ENCODE assay signal across 1 cellular context in the genomic region with DNA sequence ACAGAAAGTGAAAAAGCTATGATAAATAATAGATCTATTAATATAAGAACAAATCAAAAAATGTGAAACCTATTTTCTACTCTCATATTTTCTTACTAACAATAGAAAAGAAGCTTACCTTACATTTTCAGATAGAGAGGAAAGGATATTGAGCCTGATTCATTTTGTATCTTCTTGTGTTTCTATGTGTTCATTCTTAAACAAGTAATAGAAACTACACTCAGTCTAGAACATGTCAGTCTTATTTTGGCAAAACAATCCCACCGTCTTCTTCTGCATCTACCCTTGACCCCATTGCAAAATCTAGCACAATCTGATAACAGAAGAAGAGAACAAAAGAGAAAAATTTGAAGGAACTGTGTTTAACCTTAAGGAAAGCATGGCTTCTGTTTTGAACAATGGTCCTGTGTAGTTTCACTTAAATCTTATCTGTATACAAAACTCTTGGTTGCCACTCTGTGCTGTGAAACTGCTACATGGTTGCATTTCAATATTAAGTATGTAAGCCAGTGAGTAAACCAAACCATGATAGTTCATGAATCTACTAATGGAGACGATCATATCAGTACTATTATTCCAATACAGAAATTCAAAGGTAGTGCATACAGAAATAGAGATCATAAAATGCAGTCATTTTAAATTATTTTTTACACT.
TF ChIP-seq lines count a peak whose summit lies in the region.

No MANE protein-coding gene starts in this region.

TF ChIP-seq in HepG2, 621 proteins besides CTCF, POLR2A, EP300 and RAD21 (continued from another document):
- TF ChIP-seq, protein P1, sequence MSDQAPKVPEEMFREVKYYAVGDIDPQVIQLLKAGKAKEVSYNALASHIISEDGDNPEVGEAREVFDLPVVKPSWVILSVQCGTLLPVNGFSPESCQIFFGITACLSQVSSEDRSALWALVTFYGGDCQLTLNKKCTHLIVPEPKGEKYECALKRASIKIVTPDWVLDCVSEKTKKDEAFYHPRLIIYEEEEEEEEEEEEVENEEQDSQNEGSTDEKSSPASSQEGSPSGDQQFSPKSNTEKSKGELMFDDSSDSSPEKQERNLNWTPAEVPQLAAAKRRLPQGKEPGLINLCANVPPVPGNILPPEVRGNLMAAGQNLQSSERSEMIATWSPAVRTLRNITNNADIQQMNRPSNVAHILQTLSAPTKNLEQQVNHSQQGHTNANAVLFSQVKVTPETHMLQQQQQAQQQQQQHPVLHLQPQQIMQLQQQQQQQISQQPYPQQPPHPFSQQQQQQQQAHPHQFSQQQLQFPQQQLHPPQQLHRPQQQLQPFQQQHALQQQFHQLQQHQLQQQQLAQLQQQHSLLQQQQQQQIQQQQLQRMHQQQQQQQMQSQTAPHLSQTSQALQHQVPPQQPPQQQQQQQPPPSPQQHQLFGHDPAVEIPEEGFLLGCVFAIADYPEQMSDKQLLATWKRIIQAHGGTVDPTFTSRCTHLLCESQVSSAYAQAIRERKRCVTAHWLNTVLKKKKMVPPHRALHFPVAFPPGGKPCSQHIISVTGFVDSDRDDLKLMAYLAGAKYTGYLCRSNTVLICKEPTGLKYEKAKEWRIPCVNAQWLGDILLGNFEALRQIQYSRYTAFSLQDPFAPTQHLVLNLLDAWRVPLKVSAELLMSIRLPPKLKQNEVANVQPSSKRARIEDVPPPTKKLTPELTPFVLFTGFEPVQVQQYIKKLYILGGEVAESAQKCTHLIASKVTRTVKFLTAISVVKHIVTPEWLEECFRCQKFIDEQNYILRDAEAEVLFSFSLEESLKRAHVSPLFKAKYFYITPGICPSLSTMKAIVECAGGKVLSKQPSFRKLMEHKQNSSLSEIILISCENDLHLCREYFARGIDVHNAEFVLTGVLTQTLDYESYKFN (CRISPR knock-in tag; conservative IDR thresholded peaks at IDR 0.05): no peak
- TF ChIP-seq, protein P2, sequence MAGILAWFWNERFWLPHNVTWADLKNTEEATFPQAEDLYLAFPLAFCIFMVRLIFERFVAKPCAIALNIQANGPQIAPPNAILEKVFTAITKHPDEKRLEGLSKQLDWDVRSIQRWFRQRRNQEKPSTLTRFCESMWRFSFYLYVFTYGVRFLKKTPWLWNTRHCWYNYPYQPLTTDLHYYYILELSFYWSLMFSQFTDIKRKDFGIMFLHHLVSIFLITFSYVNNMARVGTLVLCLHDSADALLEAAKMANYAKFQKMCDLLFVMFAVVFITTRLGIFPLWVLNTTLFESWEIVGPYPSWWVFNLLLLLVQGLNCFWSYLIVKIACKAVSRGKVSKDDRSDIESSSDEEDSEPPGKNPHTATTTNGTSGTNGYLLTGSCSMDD (CRISPR knock-in tag; IDR thresholded peaks at IDR 0.05): no peak
- no peak for TF ChIP-seq TBX3 (IDR thresholded peaks at IDR 0.05; ENCODE audit: borderline replicate concordance)
- TF ChIP-seq NR3C1 (CRISPR knock-in tag; IDR thresholded peaks at IDR 0.05): no peak
- TF ChIP-seq NPAS2 (CRISPR knock-in tag; IDR thresholded peaks at IDR 0.05; ENCODE audit: borderline replicate concordance): no peak
- TF ChIP-seq HOXD1 (CRISPR knock-in tag; IDR thresholded peaks at IDR 0.05): no peak
- TF ChIP-seq ZNF331 (CRISPR knock-in tag; IDR thresholded peaks at IDR 0.05): no peak
- 0 out of 2 replicates have a peak, but pooled peaks have one; percentile 9 for TF ChIP-seq GATAD2A (CRISPR knock-in tag; IDR thresholded peaks at IDR 0.05)
- TF ChIP-seq ZNF30 (CRISPR knock-in tag; IDR thresholded peaks at IDR 0.05): no peak
- no peak for TF ChIP-seq PHF20 (CRISPR knock-in tag; IDR thresholded peaks at IDR 0.05)
- TF ChIP-seq NRL (CRISPR knock-in tag; IDR thresholded peaks at IDR 0.05; ENCODE audit: borderline replicate concordance): no peak
- TF ChIP-seq, protein P3, sequence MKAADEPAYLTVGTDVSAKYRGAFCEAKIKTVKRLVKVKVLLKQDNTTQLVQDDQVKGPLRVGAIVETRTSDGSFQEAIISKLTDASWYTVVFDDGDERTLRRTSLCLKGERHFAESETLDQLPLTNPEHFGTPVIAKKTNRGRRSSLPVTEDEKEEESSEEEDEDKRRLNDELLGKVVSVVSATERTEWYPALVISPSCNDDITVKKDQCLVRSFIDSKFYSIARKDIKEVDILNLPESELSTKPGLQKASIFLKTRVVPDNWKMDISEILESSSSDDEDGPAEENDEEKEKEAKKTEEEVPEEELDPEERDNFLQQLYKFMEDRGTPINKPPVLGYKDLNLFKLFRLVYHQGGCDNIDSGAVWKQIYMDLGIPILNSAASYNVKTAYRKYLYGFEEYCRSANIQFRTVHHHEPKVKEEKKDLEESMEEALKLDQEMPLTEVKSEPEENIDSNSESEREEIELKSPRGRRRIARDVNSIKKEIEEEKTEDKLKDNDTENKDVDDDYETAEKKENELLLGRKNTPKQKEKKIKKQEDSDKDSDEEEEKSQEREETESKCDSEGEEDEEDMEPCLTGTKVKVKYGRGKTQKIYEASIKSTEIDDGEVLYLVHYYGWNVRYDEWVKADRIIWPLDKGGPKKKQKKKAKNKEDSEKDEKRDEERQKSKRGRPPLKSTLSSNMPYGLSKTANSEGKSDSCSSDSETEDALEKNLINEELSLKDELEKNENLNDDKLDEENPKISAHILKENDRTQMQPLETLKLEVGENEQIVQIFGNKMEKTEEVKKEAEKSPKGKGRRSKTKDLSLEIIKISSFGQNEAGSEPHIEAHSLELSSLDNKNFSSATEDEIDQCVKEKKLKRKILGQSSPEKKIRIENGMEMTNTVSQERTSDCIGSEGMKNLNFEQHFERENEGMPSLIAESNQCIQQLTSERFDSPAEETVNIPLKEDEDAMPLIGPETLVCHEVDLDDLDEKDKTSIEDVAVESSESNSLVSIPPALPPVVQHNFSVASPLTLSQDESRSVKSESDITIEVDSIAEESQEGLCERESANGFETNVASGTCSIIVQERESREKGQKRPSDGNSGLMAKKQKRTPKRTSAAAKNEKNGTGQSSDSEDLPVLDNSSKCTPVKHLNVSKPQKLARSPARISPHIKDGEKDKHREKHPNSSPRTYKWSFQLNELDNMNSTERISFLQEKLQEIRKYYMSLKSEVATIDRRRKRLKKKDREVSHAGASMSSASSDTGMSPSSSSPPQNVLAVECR (CRISPR knock-in tag; IDR thresholded peaks at IDR 0.05; ENCODE audit: borderline replicate concordance): no peak
- TF ChIP-seq SOX13 (IDR thresholded peaks at IDR 0.05): no peak
- TF ChIP-seq SOX13 (CRISPR knock-in tag; conservative IDR thresholded peaks at IDR 0.05 in 1 of 2, IDR thresholded peaks at IDR 0.05 in 1 of 2): peak in 1 of 2 experiments; percentile 34; a peak in 1 of 4 replicates
- no peak for TF ChIP-seq ZNF24 (IDR thresholded peaks at IDR 0.05)
- no peak for TF ChIP-seq ZNF12 (CRISPR knock-in tag; IDR thresholded peaks at IDR 0.05)
